22 cellular contexts compared by ENCODE assay signal in the genomic region with DNA sequence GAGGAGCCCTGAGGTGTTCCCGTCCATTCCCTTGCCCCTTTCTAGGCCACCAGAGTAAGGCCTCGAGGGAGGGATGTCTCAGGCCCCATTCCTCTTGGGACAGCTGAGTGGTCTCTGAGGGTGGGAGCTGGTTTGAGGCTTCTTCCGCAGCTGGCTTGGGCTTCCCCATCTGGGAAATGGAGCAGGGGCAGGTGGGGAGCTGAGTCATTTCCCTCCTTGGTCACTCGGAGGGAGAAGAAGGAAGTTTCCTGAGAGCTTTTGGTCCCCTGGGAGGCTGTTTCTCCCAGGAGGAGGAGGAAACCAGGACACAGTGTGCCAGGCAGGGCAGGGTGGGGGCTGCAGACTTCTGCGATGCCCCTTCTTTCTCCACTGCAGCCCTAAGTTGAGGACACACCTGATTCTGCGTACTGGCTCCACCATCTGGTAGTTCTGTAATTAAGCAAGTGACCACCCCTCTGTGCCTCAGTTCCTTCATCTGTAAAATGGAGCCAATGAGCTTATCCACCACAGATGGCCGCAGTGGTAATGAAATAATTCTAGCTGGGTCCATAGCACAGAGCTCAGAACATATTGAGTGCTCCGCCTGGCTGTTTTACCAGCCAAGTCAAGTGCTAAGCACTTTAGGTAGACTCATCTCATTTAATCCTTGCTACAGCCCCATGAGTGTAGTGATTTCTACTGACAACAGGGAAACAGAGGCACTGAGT. TPM values are rescaled to one million over a fixed set of nuclear protein-coding genes. Genes with fewer than 3 reads are reported as not detected.
DNase-seq lines count a peak whose midpoint lies in the region; ATAC-seq and TF ChIP-seq lines count a peak whose summit lies in the region.
"Had no signal": no experiment of that assay in that cellular context is flagged by ENCODE, and none has a peak within 500 bp of the region (broad histone marks: within the 10 kb centered on the region; RNA-seq: fewer than 3 reads in every experiment).

No MANE protein-coding gene starts in this region.

- peaks cover 7 to 28% of the 10 kb centered on the region in 2 experiments; a peak in 2 of 4 replicates for H3K4me1 ChIP-seq in HCT116 (ENCODE audit: control insufficient read depth in 1 of 2, insufficient read depth in 2 of 2, low read length in 2 of 2)
- peaks cover 12% of the 10 kb centered on the region for H3K4me1 ChIP-seq in PC-3 (ENCODE audit: insufficient read depth, low read length)

- DNase-seq in ELR (ENCODE audit: low read depth) (peak; percentile 28), HCT116 (ENCODE audit: low read depth, low spot score) (no peak), PC-3 (peak; percentile 45), myocyte (ENCODE audit: low read depth) (peak; percentile 78), NCI-H2171 (lab: John Stamatoyannopoulos, UW) (no peak), SHP77 (lab: John Stamatoyannopoulos, UW) (no peak)
- DNase-seq in activated CD4-positive, alpha-beta T cell treated with anti-CD3 and anti-CD28 coated beads, Interleukin-2, amount 50 U/mL, for 48 hours = no peak
- DNase-seq: activated CD4-positive, alpha-beta T cell treated with anti-CD3 and anti-CD28 coated beads, Interleukin-2, amount 10 ng/mL, durations not matched to agents 24 days and 14 days; activated CD8-positive, alpha-beta memory T cell treated with anti-CD3 and anti-CD28 coated beads, Interleukin-2, amount 50 U/mL, for 48 hours; activated gamma-delta T cell; GOT3; left cardiac atrium; NCI-H1048; NCI-H2029; NK-92 treated with Interleukin-12 subunit alpha and Interleukin-12 subunit beta, amount 100 ng/mL, for 24 hours; stimulated activated CD4-positive, alpha-beta T cell treated with anti-CD3 and anti-CD28 coated beads, Interleukin-4, amount 100 ng/mL, for 24 hours; upper lobe of left lung had no signal

- no peaks in the 10 kb centered on the region for H3F3A ChIP-seq in PC-3 (ENCODE audit: low read length, unreplicated experiment)

- CTCF ChIA-PET in HCT116 (lab: Charles Lee) = interaction anchor here (0.9 kb wide), 1 partner anchor 255 kb away, joined by 4 read pairs; no protein-coding TSS in a partner anchor
- CTCF ChIA-PET in PC-3 (lab: Charles Lee) = no interaction called here

- H2AFZ ChIP-seq in HCT116 (ENCODE audit: low read depth, low read length, poor library complexity, severe bottlenecking) = no peak overlapping the region
- no peak overlapping the region for H2AFZ ChIP-seq in PC-3 (ENCODE audit: low read length)

- H3K79me2 ChIP-seq in HCT116 (ENCODE audit: insufficient read depth, low read length) = no peaks in the 10 kb centered on the region
- peaks cover 13% of the 10 kb centered on the region for H3K79me2 ChIP-seq in PC-3 (ENCODE audit: low read length)

- H3K36me3 ChIP-seq in HCT116 (ENCODE audit: control insufficient read depth in 1 of 2, insufficient read depth in 2 of 2, low read length in 2 of 2) = no peaks in the 10 kb centered on the region
- no peaks in the 10 kb centered on the region for H3K36me3 ChIP-seq in PC-3 (ENCODE audit: low read depth, low read length)
- H3K36me3 ChIP-seq: cardiac muscle cell, gastroesophageal sphincter, upper lobe of left lung had no signal

- H3K9me3 ChIP-seq in HCT116 (ENCODE audit: control insufficient read depth in 1 of 2, insufficient read depth in 1 of 2, low read depth in 1 of 2, low read length in 2 of 2) (no peaks in the 10 kb centered on the region), PC-3 (ENCODE audit: low read length) (no peaks in the 10 kb centered on the region)
- H3K9me3 ChIP-seq: gastroesophageal sphincter, upper lobe of left lung had no signal

- H3K4me2 ChIP-seq in HCT116 (ENCODE audit: low read length) (no peak overlapping the region), PC-3 (ENCODE audit: low read length) (no peak overlapping the region)
- H3K4me2 ChIP-seq: smooth muscle cell had no signal

- RAD21 ChIA-PET in HCT116 (lab: Charles Lee; ENCODE audit: low non-redundant PET in 1 of 2, low total read pairs in 2 of 2, uncharacterized antibody in 2 of 2, unreplicated experiment in 2 of 2) = no interaction called here

- H3K27ac ChIP-seq in HCT116 (ENCODE audit: low read depth, low read length) = no peak overlapping the region
- no peak overlapping the region for H3K27ac ChIP-seq in PC-3 (ENCODE audit: low read length)
- H3K27ac ChIP-seq: cardiac muscle cell, gastroesophageal sphincter, upper lobe of left lung had no signal

- no peak for ATAC-seq in HCT116
- ATAC-seq in PC-3 = no peak
- ATAC-seq in GM21515 (IDR thresholded peaks at IDR 0.05; ENCODE audit: unreplicated experiment) = no peak
- ATAC-seq: gastroesophageal sphincter, left cardiac atrium had no signal

- TF ChIP-seq RAD21 in HCT116 (IDR thresholded peaks at IDR 0.05; ENCODE audit: low read depth) = 0 out of 2 replicates have a peak, but pooled peaks have one; percentile 23

- no peak for TF ChIP-seq POLR2A in HCT116 (IDR thresholded peaks at IDR 0.05; ENCODE audit: borderline replicate concordance, extremely low read depth, insufficient read depth, insufficient read length)

- POLR2A ChIA-PET in HCT116 (lab: Charles Lee) (interaction anchor here (0.5 kb wide), 1 partner anchor 138 kb away, joined by 3 read pairs; no protein-coding TSS in a partner anchor), PC-3 (lab: Charles Lee; ENCODE audit: unreplicated experiment) (no interaction called here)

- H4K20me1 ChIP-seq in HCT116 (ENCODE audit: insufficient read depth) (no peaks in the 10 kb centered on the region), PC-3 (ENCODE audit: low read length) (no peaks in the 10 kb centered on the region)

- BruUV-seq in HCT116 (replicated peaks; lab: Mats Ljungman, UMichigan) = no TSS peak
- no TSS peak for BruUV-seq in PC-3 (replicated peaks; lab: Mats Ljungman, UMichigan)

- TF ChIP-seq CTCF in HCT116 (IDR thresholded peaks at IDR 0.05 in 2 of 3, conservative IDR thresholded peaks at IDR 0.05 in 1 of 3; ENCODE audit: borderline replicate concordance in 1 of 3, insufficient read depth in 1 of 3, low read depth in 2 of 3, low read length in 2 of 3) (no peak; a peak in 1 of 6 replicates), PC-3 (conservative IDR thresholded peaks at IDR 0.05; ENCODE audit: low read depth, low read length) (peak; percentile 32; the same call in 1 of the 2 replicates)

- H3K9me2 ChIP-seq in HCT116 (ENCODE audit: insufficient read depth) (no peaks in the 10 kb centered on the region), PC-3 (replicated peaks; ENCODE audit: low read length) (no peaks in the 10 kb centered on the region)

- H3K4me3 ChIP-seq in HCT116 (replicated peaks in 1 of 2; ENCODE audit: low read depth in 1 of 2, low read length in 2 of 2) = no peak overlapping the region
- H3K4me3 ChIP-seq in PC-3 (ENCODE audit: low read length) = no peak overlapping the region
- H3K4me3 ChIP-seq: cardiac muscle cell, gastroesophageal sphincter, smooth muscle cell, upper lobe of left lung had no signal

- intact Hi-C loops in HCT116 (cut with micrococcal nuclease) (no loop called here), PC-3 (cut with micrococcal nuclease) (no loop called here)

- H3K27me3 ChIP-seq in HCT116 (ENCODE audit: insufficient read depth, low read length) (no peaks in the 10 kb centered on the region), PC-3 (ENCODE audit: low read length) (no peaks in the 10 kb centered on the region)
- H3K27me3 ChIP-seq: cardiac muscle cell had no signal

- H3K9ac ChIP-seq in HCT116 (ENCODE audit: low read length) (no peak overlapping the region), PC-3 (ENCODE audit: low read length) (no peak overlapping the region)

TF ChIP-seq in HCT116, 20 proteins besides CTCF, POLR2A, EP300 and RAD21:
- TF ChIP-seq EZH2phosphoT487 (IDR thresholded peaks at IDR 0.05; ENCODE audit: borderline replicate concordance) = no peak
- TF ChIP-seq ZFX (IDR thresholded peaks at IDR 0.05) = no peak
- TF ChIP-seq, protein P1, sequence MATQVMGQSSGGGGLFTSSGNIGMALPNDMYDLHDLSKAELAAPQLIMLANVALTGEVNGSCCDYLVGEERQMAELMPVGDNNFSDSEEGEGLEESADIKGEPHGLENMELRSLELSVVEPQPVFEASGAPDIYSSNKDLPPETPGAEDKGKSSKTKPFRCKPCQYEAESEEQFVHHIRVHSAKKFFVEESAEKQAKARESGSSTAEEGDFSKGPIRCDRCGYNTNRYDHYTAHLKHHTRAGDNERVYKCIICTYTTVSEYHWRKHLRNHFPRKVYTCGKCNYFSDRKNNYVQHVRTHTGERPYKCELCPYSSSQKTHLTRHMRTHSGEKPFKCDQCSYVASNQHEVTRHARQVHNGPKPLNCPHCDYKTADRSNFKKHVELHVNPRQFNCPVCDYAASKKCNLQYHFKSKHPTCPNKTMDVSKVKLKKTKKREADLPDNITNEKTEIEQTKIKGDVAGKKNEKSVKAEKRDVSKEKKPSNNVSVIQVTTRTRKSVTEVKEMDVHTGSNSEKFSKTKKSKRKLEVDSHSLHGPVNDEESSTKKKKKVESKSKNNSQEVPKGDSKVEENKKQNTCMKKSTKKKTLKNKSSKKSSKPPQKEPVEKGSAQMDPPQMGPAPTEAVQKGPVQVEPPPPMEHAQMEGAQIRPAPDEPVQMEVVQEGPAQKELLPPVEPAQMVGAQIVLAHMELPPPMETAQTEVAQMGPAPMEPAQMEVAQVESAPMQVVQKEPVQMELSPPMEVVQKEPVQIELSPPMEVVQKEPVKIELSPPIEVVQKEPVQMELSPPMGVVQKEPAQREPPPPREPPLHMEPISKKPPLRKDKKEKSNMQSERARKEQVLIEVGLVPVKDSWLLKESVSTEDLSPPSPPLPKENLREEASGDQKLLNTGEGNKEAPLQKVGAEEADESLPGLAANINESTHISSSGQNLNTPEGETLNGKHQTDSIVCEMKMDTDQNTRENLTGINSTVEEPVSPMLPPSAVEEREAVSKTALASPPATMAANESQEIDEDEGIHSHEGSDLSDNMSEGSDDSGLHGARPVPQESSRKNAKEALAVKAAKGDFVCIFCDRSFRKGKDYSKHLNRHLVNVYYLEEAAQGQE (IDR thresholded peaks at IDR 0.05; ENCODE audit: low read depth) = no peak
- no peak for TF ChIP-seq ZNF274 (IDR thresholded peaks at IDR 0.05; ENCODE audit: low read depth, low read length)
- no peak for TF ChIP-seq EGR1 (IDR thresholded peaks at IDR 0.05; ENCODE audit: low read depth)
- no peak for TF ChIP-seq JUND (IDR thresholded peaks at IDR 0.05)
- TF ChIP-seq ELF1 (IDR thresholded peaks at IDR 0.05; ENCODE audit: borderline replicate concordance, low read depth) = no peak
TF ChIP-seq in HCT116: peak in this region for 0.

RNA-seq across cellular contexts. Expression of gene KCNJ12, which starts 1.5 kb away (rescaled TPM):
- total RNA-seq in HCT116 (2021; ENCODE audit: unreplicated experiment) = 5.8 TPM
- 4.2 and 5.1 TPM in 2 replicates for polyA plus RNA-seq in HCT116 (2012)
- total RNA-seq in PC-3 (2014; rRNA removed) = 10.0 and 11.1 TPM in 2 replicates
- 14.6 and 15.4 TPM in 2 replicates for total RNA-seq in myocyte
- 3.7 TPM for polyA plus RNA-seq in myocyte (2012)
- total RNA-seq: activated CD4-positive, alpha-beta T cell treated with anti-CD3 and anti-CD28 coated beads, Interleukin-2, amount 10 ng/mL, durations not matched to agents 24 days and 14 days had no signal
- polyA plus RNA-seq: IgD-negative memory B cell had no signal

Comparison
In these comparisons a context has a peak if more than half of its experiments do, and no peak if none do; other contexts are left out.
1. DNase-seq: peak in ELR (single experiment), PC-3 (single experiment) and myocyte (single experiment); none in HCT116 (single experiment), NCI-H2171 (single experiment), SHP77 (0 of 2) and activated CD4-positive, alpha-beta T cell treated with anti-CD3 and anti-CD28 coated beads, Interleukin-2, amount 50 U/mL, for 48 hours (0 of 2).